16 cellular contexts compared by ENCODE assay signal in genomic region chr1:201515062-201515750, GRCh38. TPM values are rescaled to one million over a fixed set of nuclear protein-coding genes. Genes with fewer than 3 reads are reported as not detected.
DNase-seq lines count a peak whose midpoint lies in the region; ATAC-seq and TF ChIP-seq lines count a peak whose summit lies in the region.
"Had no signal": no experiment of that assay in that cellular context is flagged by ENCODE, and none has a peak within 500 bp of the region (broad histone marks: within the 10 kb centered on the region; RNA-seq: fewer than 3 reads in every experiment).

No MANE protein-coding gene starts in this region.

- H3K4me3 Mint-ChIP-seq in activated T-helper 17 cell treated with anti-CD3 and anti-CD28 coated beads, Interleukin-2, amount 50 U/mL, for 72 hours = no peak overlapping the region
- no peak overlapping the region for H3K4me3 Mint-ChIP-seq in GM23338
- no peak overlapping the region for H3K4me3 Mint-ChIP-seq in activated T-helper 1 cell treated with anti-CD3 and anti-CD28 coated beads, Interleukin-12 subunit alpha, Interleukin-12 subunit beta, Interleukin-2, Interleukin-4 antibody, amounts not matched to agents 30 ng/mL and 10 ng/mL and 1 ng/mL, durations not matched to agents 14 hours and 24 hours and 36 hours
- H3K4me3 Mint-ChIP-seq: CD4-positive, alpha-beta memory T cell; H9 had no signal

- H3K9me3 ChIP-seq in A673 (ENCODE audit: low read depth, low read length, poor library complexity, severe bottlenecking) (no peaks in the 10 kb centered on the region), parathyroid adenoma (ENCODE audit: control insufficient read depth, low read length) (no peaks in the 10 kb centered on the region)

- H3K4me3 ChIP-seq in A673 (ENCODE audit: low read depth, low read length, poor library complexity, severe bottlenecking) (no peak overlapping the region), parathyroid adenoma (ENCODE audit: low read depth, low read length) (no peak overlapping the region), GM23338 (no peak overlapping the region)

- H3F3A ChIP-seq in GM23338 (replicated peaks; ENCODE audit: low read depth) = no peaks in the 10 kb centered on the region

- H3K27ac Mint-ChIP-seq in activated T-helper 17 cell treated with anti-CD3 and anti-CD28 coated beads, Interleukin-2, amount 50 U/mL, for 72 hours = peak overlapping the region; percentile 7
- H3K27ac Mint-ChIP-seq in GM23338 = no peak overlapping the region
- H3K27ac Mint-ChIP-seq in activated T-helper 1 cell treated with anti-CD3 and anti-CD28 coated beads, Interleukin-12 subunit alpha, Interleukin-12 subunit beta, Interleukin-2, Interleukin-4 antibody, amounts not matched to agents 30 ng/mL and 10 ng/mL and 1 ng/mL, durations not matched to agents 14 hours and 24 hours and 36 hours = no peak overlapping the region
- H3K27ac Mint-ChIP-seq: H9 had no signal

- H3K36me3 Mint-ChIP-seq in activated T-helper 17 cell treated with anti-CD3 and anti-CD28 coated beads, Interleukin-2, amount 50 U/mL, for 72 hours (ENCODE audit: low read depth) = peaks cover 2% of the 10 kb centered on the region
- H3K36me3 Mint-ChIP-seq in GM23338 (ENCODE audit: low read depth) = no peaks in the 10 kb centered on the region
- peaks cover 6% of the 10 kb centered on the region for H3K36me3 Mint-ChIP-seq in activated T-helper 1 cell treated with anti-CD3 and anti-CD28 coated beads, Interleukin-12 subunit alpha, Interleukin-12 subunit beta, Interleukin-2, Interleukin-4 antibody, amounts not matched to agents 30 ng/mL and 10 ng/mL and 1 ng/mL, durations not matched to agents 14 hours and 24 hours and 36 hours (ENCODE audit: low read depth)

- POLR2A ChIA-PET in A673 (lab: Charles Lee; ENCODE audit: low non-redundant PET) = interaction anchor here (0.6 kb wide), 1 partner anchor 323 kb away, joined by 12 read pairs; no protein-coding TSS in a partner anchor

- H3K36me3 ChIP-seq in A673 (ENCODE audit: insufficient read depth, low read length, poor library complexity, severe bottlenecking) (no peaks in the 10 kb centered on the region), parathyroid adenoma (ENCODE audit: control insufficient read depth, insufficient read depth, low read length) (no peaks in the 10 kb centered on the region), GM23338 (ENCODE audit: insufficient read depth) (no peaks in the 10 kb centered on the region)

- H3K27ac ChIP-seq in A673 (ENCODE audit: low read depth, low read length, poor library complexity, severe bottlenecking) (peak overlapping the region; percentile 89), parathyroid adenoma (no peak overlapping the region), GM23338 (ENCODE audit: low read depth) (no peak overlapping the region)
- H3K27ac ChIP-seq: KMS-11 had no signal

- H4K20me1 ChIP-seq in GM23338 (replicated peaks; ENCODE audit: insufficient read depth) = no peaks in the 10 kb centered on the region

- H3K27me3 ChIP-seq in A673 (replicated peaks; ENCODE audit: insufficient read depth, low read depth, low read length, poor library complexity) (no peaks in the 10 kb centered on the region), parathyroid adenoma (ENCODE audit: control insufficient read depth, insufficient read depth, low read length) (no peaks in the 10 kb centered on the region), GM23338 (ENCODE audit: insufficient read depth) (no peaks in the 10 kb centered on the region)

- H3K27me3 Mint-ChIP-seq in activated T-helper 17 cell treated with anti-CD3 and anti-CD28 coated beads, Interleukin-2, amount 50 U/mL, for 72 hours = no peaks in the 10 kb centered on the region
- H3K27me3 Mint-ChIP-seq in GM23338 (ENCODE audit: insufficient read depth, low read depth, poor library complexity) = peaks cover 2% of the 10 kb centered on the region
- H3K27me3 Mint-ChIP-seq in activated T-helper 1 cell treated with anti-CD3 and anti-CD28 coated beads, Interleukin-12 subunit alpha, Interleukin-12 subunit beta, Interleukin-2, Interleukin-4 antibody, amounts not matched to agents 30 ng/mL and 10 ng/mL and 1 ng/mL, durations not matched to agents 14 hours and 24 hours and 36 hours (ENCODE audit: insufficient read depth) = no peaks in the 10 kb centered on the region
- H3K27me3 Mint-ChIP-seq: CD4-positive, alpha-beta memory T cell had no signal

- no peak for ATAC-seq in activated T-helper 17 cell treated with anti-CD3 and anti-CD28 coated beads, Interleukin-2, amount 50 U/mL, for 72 hours (replicated peaks)
- no peak for ATAC-seq in GM19452 (IDR thresholded peaks at IDR 0.05; ENCODE audit: unreplicated experiment)
- ATAC-seq in GM23338 = no peak
- ATAC-seq: Right ventricle myocardium inferior had no signal

- H3K9me3 Mint-ChIP-seq in activated T-helper 17 cell treated with anti-CD3 and anti-CD28 coated beads, Interleukin-2, amount 50 U/mL, for 72 hours = no peaks in the 10 kb centered on the region
- no peaks in the 10 kb centered on the region for H3K9me3 Mint-ChIP-seq in GM23338
- H3K9me3 Mint-ChIP-seq in activated T-helper 1 cell treated with anti-CD3 and anti-CD28 coated beads, Interleukin-12 subunit alpha, Interleukin-12 subunit beta, Interleukin-2, Interleukin-4 antibody, amounts not matched to agents 30 ng/mL and 10 ng/mL and 1 ng/mL, durations not matched to agents 14 hours and 24 hours and 36 hours = no peaks in the 10 kb centered on the region
- H3K9me3 Mint-ChIP-seq: CD4-positive, alpha-beta memory T cell; H9 had no signal

- peaks cover 66% of the 10 kb centered on the region for H3K4me1 ChIP-seq in A673 (ENCODE audit: insufficient read depth, low read length, poor library complexity, severe bottlenecking)
- H3K4me1 ChIP-seq in parathyroid adenoma = peaks cover 20% of the 10 kb centered on the region
- peaks cover 6% of the 10 kb centered on the region for H3K4me1 ChIP-seq in GM23338 (ENCODE audit: insufficient read depth)

- TF ChIP-seq CTCF in A673 (conservative IDR thresholded peaks at IDR 0.05; ENCODE audit: low read depth, low read length) (no peak), parathyroid adenoma (IDR thresholded peaks at IDR 0.05) (no peak), GM23338 (conservative IDR thresholded peaks at IDR 0.05; ENCODE audit: low read depth in 2 of 2) (no peak)

- H3K9me2 ChIP-seq in GM23338 (ENCODE audit: insufficient read depth) = peaks cover 12% of the 10 kb centered on the region

- H3K9ac ChIP-seq in parathyroid adenoma = no peak overlapping the region
- H3K9ac ChIP-seq: KMS-11 had no signal

- no TSS peak for BruUV-seq in A673 (replicated peaks; lab: Mats Ljungman, UMichigan)

- no peak overlapping the region for H2AFZ ChIP-seq in parathyroid adenoma
- no peak overlapping the region for H2AFZ ChIP-seq in GM23338

- intact Hi-C loops in A673 (cut with micrococcal nuclease; ENCODE audit: unreplicated experiment) = no loop called here
- intact Hi-C loops in activated T-helper 1 cell treated with anti-CD3 and anti-CD28 coated beads, Interleukin-12 subunit alpha, Interleukin-12 subunit beta, Interleukin-2, Interleukin-4 antibody, amounts not matched to agents 30 ng/mL and 10 ng/mL and 1 ng/mL, durations not matched to agents 14 hours and 24 hours and 36 hours (cut with micrococcal nuclease) = no loop called here

- DNase-seq in A673 (ENCODE audit: low spot score) (no peak), OCI-M1 (lab: John Stamatoyannopoulos, UW) (peak; percentile 60), GM23338 (ENCODE audit: low spot score) (no peak), NCI-H446 (lab: John Stamatoyannopoulos, UW) (no peak)
- DNase-seq in activated T-helper 1 cell treated with anti-CD3 and anti-CD28 coated beads, Interleukin-12 subunit alpha, Interleukin-12 subunit beta, Interleukin-2, Interleukin-4 antibody, amounts not matched to agents 30 ng/mL and 10 ng/mL and 1 ng/mL, durations not matched to agents 14 hours and 24 hours and 36 hours (ENCODE audit: low spot score) = no peak
- DNase-seq: CD4-positive, alpha-beta memory T cell; H9; NCI-H1417 treated with DMSO at 0.1 percent for 48 hours; NCI-H187 treated with DMSO at 0.1 percent for 48 hours; NCI-H345; NCI-H526 treated with DMSO at 0.1 percent for 48 hours had no signal

- no peaks in the 10 kb centered on the region for H3K79me2 ChIP-seq in parathyroid adenoma
- H3K79me2 ChIP-seq in GM23338 (replicated peaks; ENCODE audit: insufficient read depth) = no peaks in the 10 kb centered on the region

- peaks cover 4% of the 10 kb centered on the region for H3K4me1 Mint-ChIP-seq in activated T-helper 17 cell treated with anti-CD3 and anti-CD28 coated beads, Interleukin-2, amount 50 U/mL, for 72 hours
- H3K4me1 Mint-ChIP-seq in GM23338 = peaks cover 22% of the 10 kb centered on the region
- peaks cover 1% of the 10 kb centered on the region for H3K4me1 Mint-ChIP-seq in activated T-helper 1 cell treated with anti-CD3 and anti-CD28 coated beads, Interleukin-12 subunit alpha, Interleukin-12 subunit beta, Interleukin-2, Interleukin-4 antibody, amounts not matched to agents 30 ng/mL and 10 ng/mL and 1 ng/mL, durations not matched to agents 14 hours and 24 hours and 36 hours (ENCODE audit: low read depth)

- H3K4me2 ChIP-seq in parathyroid adenoma (ENCODE audit: low read length) = peak overlapping the region; percentile 31
- no peak overlapping the region for H3K4me2 ChIP-seq in GM23338
- H3K4me2 ChIP-seq: KMS-11 had no signal

- CTCF ChIA-PET in A673 (lab: Charles Lee) = no interaction called here

RNA-seq across cellular contexts. Expression of gene CSRP1, which starts 8.3 kb away (rescaled TPM):
- total RNA-seq in A673 (2021) = 402 and 517 TPM in 2 replicates
- total RNA-seq in activated T-helper 17 cell treated with anti-CD3 and anti-CD28 coated beads, Interleukin-2, amount 50 U/mL, for 72 hours = 10 to 100 TPM; 25.0 to 51.1 TPM
- 24.1 and 29.9 TPM in 2 replicates for total RNA-seq in GM23338 (2014; rRNA removed; shearing (Covaris generic))
- 5.8 and 6.2 TPM in 2 replicates for polyA plus RNA-seq in GM23338 (2016; fragmentation: Nextera tagmentation; extraction: Ambion mirVana)
- total RNA-seq in activated T-helper 1 cell treated with anti-CD3 and anti-CD28 coated beads, Interleukin-12 subunit alpha, Interleukin-12 subunit beta, Interleukin-2, Interleukin-4 antibody, amounts not matched to agents 30 ng/mL and 10 ng/mL and 1 ng/mL, durations not matched to agents 14 hours and 24 hours and 36 hours = 66.0 and 66.2 TPM in 2 replicates

RNA-seq across cellular contexts. Expression of gene NAV1, which starts 23.7 kb away (rescaled TPM):
- 48.2 and 51.2 TPM in 2 replicates for total RNA-seq in A673 (2021)
- total RNA-seq in activated T-helper 17 cell treated with anti-CD3 and anti-CD28 coated beads, Interleukin-2, amount 50 U/mL, for 72 hours = 1 to 10 TPM in 1 of 2 donors, under 1 TPM in 1; 0.28 to 1.3 TPM
- 37.2 and 37.4 TPM in 2 replicates for total RNA-seq in GM23338 (2014; rRNA removed; shearing (Covaris generic))
- 22.6 and 22.7 TPM in 2 replicates for polyA plus RNA-seq in GM23338 (2016; fragmentation: Nextera tagmentation; extraction: Ambion mirVana)
- total RNA-seq in activated T-helper 1 cell treated with anti-CD3 and anti-CD28 coated beads, Interleukin-12 subunit alpha, Interleukin-12 subunit beta, Interleukin-2, Interleukin-4 antibody, amounts not matched to agents 30 ng/mL and 10 ng/mL and 1 ng/mL, durations not matched to agents 14 hours and 24 hours and 36 hours = 0.83 and 1.6 TPM in 2 replicates

RNA-seq across cellular contexts. Expression of gene PHLDA3, which starts 46.2 kb away (rescaled TPM):
- total RNA-seq in A673 (2021) = 23.9 and 24.1 TPM in 2 replicates
- 10 to 100 TPM in 1 of 2 donors, 1 to 10 TPM in 1; 9.4 to 21.0 TPM for total RNA-seq in activated T-helper 17 cell treated with anti-CD3 and anti-CD28 coated beads, Interleukin-2, amount 50 U/mL, for 72 hours
- 87.4 and 111 TPM in 2 replicates for total RNA-seq in GM23338 (2014; rRNA removed; shearing (Covaris generic))
- polyA plus RNA-seq in GM23338 (2016; fragmentation: Nextera tagmentation; extraction: Ambion mirVana) = 37.5 and 38.9 TPM in 2 replicates
- 16.6 and 17.3 TPM in 2 replicates for total RNA-seq in activated T-helper 1 cell treated with anti-CD3 and anti-CD28 coated beads, Interleukin-12 subunit alpha, Interleukin-12 subunit beta, Interleukin-2, Interleukin-4 antibody, amounts not matched to agents 30 ng/mL and 10 ng/mL and 1 ng/mL, durations not matched to agents 14 hours and 24 hours and 36 hours

Comparison
In these comparisons a context has a peak if more than half of its experiments do, and no peak if none do; other contexts are left out.
1. RNA of gene NAV1, which starts 23.7 kb away (total RNA-seq): 48.2 to 51.2 TPM in A673 and 37.2 to 37.4 TPM in GM23338; 0.28 to 1.3 TPM in activated T-helper 17 cell treated with anti-CD3 and anti-CD28 coated beads, Interleukin-2, amount 50 U/mL, for 72 hours and 0.83 to 1.6 TPM in activated T-helper 1 cell treated with anti-CD3 and anti-CD28 coated beads, Interleukin-12 subunit alpha, Interleukin-12 subunit beta, Interleukin-2, Interleukin-4 antibody, amounts not matched to agents 30 ng/mL and 10 ng/mL and 1 ng/mL, durations not matched to agents 14 hours and 24 hours and 36 hours; every median in the first group is over 10 times any median in the second.